In the genomic region with DNA sequence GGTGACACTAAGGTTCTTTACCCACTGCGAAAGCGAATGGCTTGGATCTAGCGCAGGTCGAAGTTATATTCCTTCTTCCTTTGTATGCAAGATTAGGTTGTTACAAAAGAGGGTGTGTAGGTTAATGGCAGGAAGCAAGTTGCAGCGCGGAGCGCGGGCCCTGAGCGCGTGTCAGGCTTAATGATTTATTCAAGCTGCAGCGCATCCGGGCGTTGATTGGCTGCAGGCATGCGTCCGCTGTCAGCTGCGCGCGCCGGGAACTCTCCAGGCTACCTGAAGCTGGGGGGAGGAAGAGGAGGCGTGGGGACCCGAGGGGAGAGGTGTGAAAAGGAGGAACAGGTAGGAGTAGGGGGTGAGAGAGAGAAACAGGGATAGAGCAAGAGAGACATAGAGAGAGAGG, we compare ENCODE assay signal across 1 cellular context.
TF ChIP-seq lines count a peak whose summit lies in the region.

No MANE protein-coding gene starts in this region.

TF ChIP-seq in HepG2, 621 proteins besides CTCF, POLR2A, EP300 and RAD21 (continued from another document):
- TF ChIP-seq, protein P1, sequence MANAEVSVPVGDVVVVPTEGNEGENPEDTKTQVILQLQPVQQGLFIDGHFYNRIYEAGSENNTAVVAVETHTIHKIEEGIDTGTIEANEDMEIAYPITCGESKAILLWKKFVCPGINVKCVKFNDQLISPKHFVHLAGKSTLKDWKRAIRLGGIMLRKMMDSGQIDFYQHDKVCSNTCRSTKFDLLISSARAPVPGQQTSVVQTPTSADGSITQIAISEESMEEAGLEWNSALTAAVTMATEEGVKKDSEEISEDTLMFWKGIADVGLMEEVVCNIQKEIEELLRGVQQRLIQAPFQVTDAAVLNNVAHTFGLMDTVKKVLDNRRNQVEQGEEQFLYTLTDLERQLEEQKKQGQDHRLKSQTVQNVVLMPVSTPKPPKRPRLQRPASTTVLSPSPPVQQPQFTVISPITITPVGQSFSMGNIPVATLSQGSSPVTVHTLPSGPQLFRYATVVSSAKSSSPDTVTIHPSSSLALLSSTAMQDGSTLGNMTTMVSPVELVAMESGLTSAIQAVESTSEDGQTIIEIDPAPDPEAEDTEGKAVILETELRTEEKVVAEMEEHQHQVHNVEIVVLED (CRISPR knock-in tag; IDR thresholded peaks at IDR 0.05; ENCODE audit: borderline replicate concordance): no peak
- TF ChIP-seq PAX8 (CRISPR knock-in tag; IDR thresholded peaks at IDR 0.05; ENCODE audit: borderline replicate concordance): no peak
- TF ChIP-seq, protein P2, sequence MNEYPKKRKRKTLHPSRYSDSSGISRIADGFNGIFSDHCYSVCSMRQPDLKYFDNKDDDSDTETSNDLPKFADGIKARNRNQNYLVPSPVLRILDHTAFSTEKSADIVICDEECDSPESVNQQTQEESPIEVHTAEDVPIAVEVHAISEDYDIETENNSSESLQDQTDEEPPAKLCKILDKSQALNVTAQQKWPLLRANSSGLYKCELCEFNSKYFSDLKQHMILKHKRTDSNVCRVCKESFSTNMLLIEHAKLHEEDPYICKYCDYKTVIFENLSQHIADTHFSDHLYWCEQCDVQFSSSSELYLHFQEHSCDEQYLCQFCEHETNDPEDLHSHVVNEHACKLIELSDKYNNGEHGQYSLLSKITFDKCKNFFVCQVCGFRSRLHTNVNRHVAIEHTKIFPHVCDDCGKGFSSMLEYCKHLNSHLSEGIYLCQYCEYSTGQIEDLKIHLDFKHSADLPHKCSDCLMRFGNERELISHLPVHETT (CRISPR knock-in tag; conservative IDR thresholded peaks at IDR 0.05): no peak
- no peak for TF ChIP-seq SCMH1 (CRISPR knock-in tag; IDR thresholded peaks at IDR 0.05; ENCODE audit: borderline replicate concordance)
- TF ChIP-seq HIVEP1 (CRISPR knock-in tag; IDR thresholded peaks at IDR 0.05): no peak
- no peak for TF ChIP-seq ZNF619 (CRISPR knock-in tag; IDR thresholded peaks at IDR 0.05)
- TF ChIP-seq, protein P3, sequence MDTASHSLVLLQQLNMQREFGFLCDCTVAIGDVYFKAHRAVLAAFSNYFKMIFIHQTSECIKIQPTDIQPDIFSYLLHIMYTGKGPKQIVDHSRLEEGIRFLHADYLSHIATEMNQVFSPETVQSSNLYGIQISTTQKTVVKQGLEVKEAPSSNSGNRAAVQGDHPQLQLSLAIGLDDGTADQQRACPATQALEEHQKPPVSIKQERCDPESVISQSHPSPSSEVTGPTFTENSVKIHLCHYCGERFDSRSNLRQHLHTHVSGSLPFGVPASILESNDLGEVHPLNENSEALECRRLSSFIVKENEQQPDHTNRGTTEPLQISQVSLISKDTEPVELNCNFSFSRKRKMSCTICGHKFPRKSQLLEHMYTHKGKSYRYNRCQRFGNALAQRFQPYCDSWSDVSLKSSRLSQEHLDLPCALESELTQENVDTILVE (CRISPR knock-in tag; IDR thresholded peaks at IDR 0.05): no peak
